In the genomic region with DNA sequence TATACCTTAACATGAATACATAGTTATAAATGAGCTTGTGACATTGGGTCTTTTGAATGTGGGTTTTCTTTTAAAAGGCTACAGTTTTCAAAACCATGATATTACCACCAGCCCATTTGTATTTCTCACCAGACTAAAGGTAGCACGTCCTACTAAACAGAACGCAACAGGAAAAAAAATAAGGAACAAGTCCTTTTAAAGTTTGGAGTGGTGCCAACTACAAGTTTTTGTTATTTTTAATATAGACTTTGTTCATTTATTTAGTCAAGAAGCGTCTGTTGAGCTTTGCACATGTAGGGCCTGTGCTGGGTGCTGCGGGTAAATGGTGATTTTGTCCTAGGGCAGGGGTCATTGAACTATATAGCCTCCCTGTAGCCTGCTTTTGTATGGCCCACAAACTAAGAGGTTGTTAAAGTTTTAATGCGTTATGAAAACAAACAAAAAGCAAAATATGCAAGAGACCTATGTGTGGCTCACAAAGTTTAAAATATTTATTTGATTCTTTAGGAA, we compare ENCODE assay signal across 21 cellular contexts.
"Had no signal": no experiment of that assay in that cellular context is flagged by ENCODE, and none has a peak within 500 bp of the region (broad histone marks: within the 10 kb centered on the region; RNA-seq: fewer than 3 reads in every experiment).

No MANE protein-coding gene starts in this region.

- H3K27me3 ChIP-seq: esophagus muscularis mucosa, gastrocnemius medialis, heart right ventricle, right atrium auricular region, suprapubic skin, thyroid gland, upper lobe of right lung, vagina had no signal

- DNase-seq: effector memory CD8-positive, alpha-beta T cell; gastrocnemius medialis; heart right ventricle; immature natural killer cell; left ventricle myocardium superior; mesendoderm; naive thymus-derived CD4-positive, alpha-beta T cell; nephron progenitor cell; posterior cingulate gyrus; small intestine; stimulated activated CD4-positive, alpha-beta T cell treated with anti-CD3 and anti-CD28 coated beads, Interleukin-4, amount 100 ng/mL, for 1 hour; stimulated activated CD8-positive, alpha-beta memory T cell treated with anti-CD3 and anti-CD28 coated beads, Interleukin-4, amount 100 ng/mL, for 48 hours; stimulated activated naive CD8-positive, alpha-beta T cell treated with anti-CD3 and anti-CD28 coated beads, Interleukin-15, Interleukin-2, amounts not matched to agents 100 U/mL and 50 U/mL, for 24 hours; thyroid gland; upper lobe of right lung had no signal

- H3K27ac Mint-ChIP-seq: dendritic cell treated with granulocyte-macrophage colony-stimulating factor and Interleukin-4, amounts not matched to agents 40 ng/mL and 50 ng/mL, for 4 days; nephron progenitor cell; stimulated activated effector memory CD8-positive, alpha-beta T cell treated with anti-CD3 and anti-CD28 coated beads, Interleukin-12 subunit alpha, Interleukin-12 subunit beta, amount 100 ng/mL, for 72 hours had no signal

- H3K4me3 Mint-ChIP-seq: dendritic cell treated with granulocyte-macrophage colony-stimulating factor and Interleukin-4, amounts not matched to agents 40 ng/mL and 50 ng/mL, for 4 days; effector memory CD8-positive, alpha-beta T cell; immature natural killer cell; naive thymus-derived CD4-positive, alpha-beta T cell; nephron progenitor cell; stimulated activated effector memory CD8-positive, alpha-beta T cell treated with anti-CD3 and anti-CD28 coated beads, Interleukin-12 subunit alpha, Interleukin-12 subunit beta, amount 100 ng/mL, for 72 hours had no signal

- H3K27ac ChIP-seq: esophagus muscularis mucosa, gastrocnemius medialis, right atrium auricular region, suprapubic skin, thyroid gland, upper lobe of right lung, vagina had no signal

- H3K4me3 ChIP-seq: esophagus muscularis mucosa, gastrocnemius medialis, heart right ventricle, right atrium auricular region, suprapubic skin, thyroid gland, upper lobe of right lung, vagina had no signal

- H3K9me3 Mint-ChIP-seq: dendritic cell treated with granulocyte-macrophage colony-stimulating factor and Interleukin-4, amounts not matched to agents 40 ng/mL and 50 ng/mL, for 4 days; effector memory CD8-positive, alpha-beta T cell; immature natural killer cell; nephron progenitor cell; stimulated activated effector memory CD8-positive, alpha-beta T cell treated with anti-CD3 and anti-CD28 coated beads, Interleukin-12 subunit alpha, Interleukin-12 subunit beta, amount 100 ng/mL, for 72 hours had no signal

- H3K36me3 ChIP-seq: right atrium auricular region, thyroid gland had no signal

- H3K27me3 Mint-ChIP-seq: dendritic cell treated with granulocyte-macrophage colony-stimulating factor and Interleukin-4, amounts not matched to agents 40 ng/mL and 50 ng/mL, for 4 days; effector memory CD8-positive, alpha-beta T cell; naive thymus-derived CD4-positive, alpha-beta T cell had no signal

- H3K9me3 ChIP-seq: esophagus muscularis mucosa, gastrocnemius medialis, heart right ventricle, right atrium auricular region, suprapubic skin, thyroid gland, upper lobe of right lung, vagina had no signal
